In genomic region chr4:108763226-108763593, GRCh38 we compare ENCODE assay signal across 8 cellular contexts. TPM values are rescaled to one million over a fixed set of nuclear protein-coding genes. Genes with fewer than 3 reads are reported as not detected.
DNase-seq lines count a peak whose midpoint lies in the region; ATAC-seq, FAIRE-seq and TF ChIP-seq lines count a peak whose summit lies in the region.

No MANE protein-coding gene starts in this region.

- H3K4me2 ChIP-seq in keratinocyte (ENCODE audit: control insufficient read depth, extremely low read depth, insufficient read depth, low read depth, low read length): peak overlapping the region; percentile 45

- no peak overlapping the region; the same call in 1 of the 2 replicates for H3K9ac ChIP-seq in HUES64 (ENCODE audit: low read depth, low read length)
- H3K9ac ChIP-seq in keratinocyte (ENCODE audit: control insufficient read depth, extremely low read depth, insufficient read depth, low read length): no peak overlapping the region

- H3K27me3 ChIP-seq in HUES64 (ENCODE audit: insufficient read depth, low read length) (peaks cover 44% of the 10 kb centered on the region), body of pancreas (no peaks in the 10 kb centered on the region), keratinocyte (ENCODE audit: control insufficient read depth, extremely low read depth, insufficient read depth, low read length) (peaks cover 33% of the 10 kb centered on the region)

- TF ChIP-seq CTCF in body of pancreas (IDR thresholded peaks at IDR 0.05): no peak
- TF ChIP-seq CTCF in keratinocyte (optimal IDR thresholded peaks at IDR 0.05 in 1 of 3, IDR thresholded peaks at IDR 0.05 in 1 of 3, conservative IDR thresholded peaks at IDR 0.05 in 1 of 3; ENCODE audit: extremely low read depth in 1 of 3, insufficient read depth in 2 of 3, low read length in 3 of 3): no peak

- H3K4me3 Mint-ChIP-seq in stimulated activated effector memory CD8-positive, alpha-beta T cell treated with anti-CD3 and anti-CD28 coated beads, Interleukin-12 subunit alpha, Interleukin-12 subunit beta, amount 100 ng/mL, for 72 hours: peak overlapping the region; percentile 67

- ATAC-seq in body of pancreas (peak; percentile 9), GM21576 (IDR thresholded peaks at IDR 0.05; ENCODE audit: unreplicated experiment) (no peak)
- ATAC-seq in stimulated activated effector memory CD8-positive, alpha-beta T cell treated with anti-CD3 and anti-CD28 coated beads, Interleukin-12 subunit alpha, Interleukin-12 subunit beta, amount 100 ng/mL, for 72 hours: no peak

- 42% methylated on average over 11 of the region's 11 CpGs for WGBS in HUES64
- WGBS in body of pancreas, 2 donors: 11% methylated on average over 11 of the region's 11 CpGs

- no peaks in the 10 kb centered on the region for H4K20me1 ChIP-seq in keratinocyte (ENCODE audit: control insufficient read depth, extremely low read depth, insufficient read depth, low read length)

- H3K27ac Mint-ChIP-seq in stimulated activated effector memory CD8-positive, alpha-beta T cell treated with anti-CD3 and anti-CD28 coated beads, Interleukin-12 subunit alpha, Interleukin-12 subunit beta, amount 100 ng/mL, for 72 hours: no peak overlapping the region

- TF ChIP-seq POLR2A in body of pancreas (IDR thresholded peaks at IDR 0.05): no peak

- H3K4me3 ChIP-seq in HUES64 (ENCODE audit: low read length): peak overlapping the region; percentile 58
- H3K4me3 ChIP-seq in body of pancreas: peak overlapping the region; percentile 18 to 46
- peak overlapping the region in 2 of 3 experiments; percentile 9 for H3K4me3 ChIP-seq in keratinocyte (ENCODE audit: control insufficient read depth in 2 of 3, extremely low read depth in 1 of 3, insufficient read depth in 2 of 3, low read depth in 1 of 3, low read length in 3 of 3)

- H3K4me1 ChIP-seq in HUES64 (ENCODE audit: insufficient read depth, low read length): peaks cover 6% of the 10 kb centered on the region; the same call in 1 of the 2 replicates
- peaks cover 11% of the 10 kb centered on the region for H3K4me1 ChIP-seq in body of pancreas
- peaks cover 8% of the 10 kb centered on the region for H3K4me1 ChIP-seq in keratinocyte (ENCODE audit: control insufficient read depth, extremely low read depth, insufficient read depth, low read length)

- H3K36me3 Mint-ChIP-seq in stimulated activated effector memory CD8-positive, alpha-beta T cell treated with anti-CD3 and anti-CD28 coated beads, Interleukin-12 subunit alpha, Interleukin-12 subunit beta, amount 100 ng/mL, for 72 hours: no peaks in the 10 kb centered on the region

- H3K9me3 ChIP-seq in HUES64 (ENCODE audit: insufficient read depth, low read depth, low read length): no peaks in the 10 kb centered on the region
- H3K9me3 ChIP-seq in body of pancreas: no peaks in the 10 kb centered on the region
- H3K9me3 ChIP-seq in keratinocyte (ENCODE audit: control insufficient read depth, low read depth, low read length): no peaks in the 10 kb centered on the region

- no peak overlapping the region for H2AFZ ChIP-seq in keratinocyte (ENCODE audit: control insufficient read depth, low read length)

- dilution Hi-C loops in keratinocyte (cut with MboI; ENCODE audit: extremely low pct_ligation_motif_present, low sequenced_read_pairs): no loop called here

- no peaks in the 10 kb centered on the region for H3K9me3 Mint-ChIP-seq in stimulated activated effector memory CD8-positive, alpha-beta T cell treated with anti-CD3 and anti-CD28 coated beads, Interleukin-12 subunit alpha, Interleukin-12 subunit beta, amount 100 ng/mL, for 72 hours

- H3K36me3 ChIP-seq in HUES64 (ENCODE audit: insufficient read depth, low read length): no peaks in the 10 kb centered on the region
- no peaks in the 10 kb centered on the region for H3K36me3 ChIP-seq in body of pancreas (replicated peaks in 1 of 2; ENCODE audit: insufficient read depth in 1 of 2, low read depth in 2 of 2)
- no peaks in the 10 kb centered on the region for H3K36me3 ChIP-seq in keratinocyte (ENCODE audit: control insufficient read depth in 2 of 2, extremely low read depth in 1 of 2, insufficient read depth in 2 of 2, low read length in 2 of 2)

- peaks cover 16% of the 10 kb centered on the region for H3K4me1 Mint-ChIP-seq in stimulated activated effector memory CD8-positive, alpha-beta T cell treated with anti-CD3 and anti-CD28 coated beads, Interleukin-12 subunit alpha, Interleukin-12 subunit beta, amount 100 ng/mL, for 72 hours

- no peak overlapping the region for H3K27ac ChIP-seq in HUES64 (ENCODE audit: low read depth, low read length)
- H3K27ac ChIP-seq in body of pancreas: no peak overlapping the region
- no peak overlapping the region for H3K27ac ChIP-seq in keratinocyte (ENCODE audit: control insufficient read depth, insufficient read depth, low read length)

- H3K79me2 ChIP-seq in keratinocyte (ENCODE audit: control insufficient read depth, insufficient read depth, low read length): no peaks in the 10 kb centered on the region

- intact Hi-C loops in body of pancreas (cut with DNase I): no loop called here

- no peak for DNase-seq in body of pancreas
- DNase-seq in keratinocyte (ENCODE audit: low read depth, low spot score): no peak
- no peak for DNase-seq in stimulated activated effector memory CD8-positive, alpha-beta T cell treated with anti-CD3 and anti-CD28 coated beads, Interleukin-12 subunit alpha, Interleukin-12 subunit beta, amount 100 ng/mL, for 72 hours (ENCODE audit: low spot score in 2 of 2)
- no peak for DNase-seq in NCI-H526 (lab: John Stamatoyannopoulos, UW)
- DNase-seq in OCI-M2 (lab: John Stamatoyannopoulos, UW; ENCODE audit: unreplicated experiment): no peak
- no peak for DNase-seq in SIG-M5 treated with dmso at 0.1 percent for 504 hours (lab: John Stamatoyannopoulos, UW; ENCODE audit: unreplicated experiment)

- no peak for FAIRE-seq in keratinocyte (lab: Jason Lieb, UNC)

- H3K9me1 ChIP-seq in keratinocyte (ENCODE audit: control insufficient read depth, extremely low read depth, insufficient read depth, low read length): no peaks in the 10 kb centered on the region

RNA-seq across cellular contexts. Expression of gene ETNPPL, which starts 0.4 kb away (rescaled TPM):
- polyA plus RNA-seq in HUES64 (2013, experiment 1 of 2): 1.7 TPM
- 1.7 TPM for polyA plus RNA-seq in HUES64 (2013, experiment 2 of 2)
- total RNA-seq in body of pancreas: not detected
- not detected in 3 replicates for polyA plus RNA-seq in keratinocyte
- not detected for polyA plus RNA-seq in keratinocyte (2011; ENCODE audit: low read depth)
- not detected in 2 replicates for polyA plus RNA-seq in keratinocyte (2011; cell fraction: cytosol; rRNA removed)
- not detected in 2 replicates for polyA plus RNA-seq in keratinocyte (2011; cell fraction: nucleus; rRNA removed)
- not detected in 2 replicates for polyA plus RNA-seq in keratinocyte (2012; ENCODE audit: low replicate concordance)
- not detected in 3 replicates for polyA minus RNA-seq in keratinocyte
- polyA minus RNA-seq in keratinocyte (2011; cell fraction: cytosol; rRNA and poly(A)+ RNA removed): not detected
- polyA minus RNA-seq in keratinocyte (2011; cell fraction: nucleus; rRNA and poly(A)+ RNA removed): not detected in 2 replicates
